In the genomic region with DNA sequence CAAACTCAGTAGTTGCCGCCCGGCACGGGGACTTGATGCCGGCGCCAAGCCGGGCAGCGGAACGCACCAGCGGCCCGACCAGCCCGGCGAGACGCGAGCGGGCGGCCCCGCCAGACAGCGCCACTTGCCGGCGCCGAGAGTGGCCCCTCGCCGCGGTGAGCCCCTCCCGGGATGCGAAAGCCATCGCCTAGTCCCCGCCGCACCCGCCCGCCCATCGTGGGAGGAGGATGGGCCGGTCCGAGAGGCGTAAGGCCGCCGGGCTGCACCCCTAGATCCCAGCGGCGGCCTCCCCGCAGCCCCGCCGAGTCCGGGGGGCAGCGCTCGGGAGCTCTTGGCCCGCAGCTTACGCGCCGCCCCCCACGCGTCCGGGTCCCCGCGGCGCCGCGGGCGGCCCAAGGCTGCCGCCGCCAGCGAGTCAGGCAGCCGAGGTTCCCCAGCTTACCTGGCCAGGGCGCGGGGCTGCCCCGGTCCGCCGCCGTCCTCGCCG, we compare ENCODE assay signal across 8 cellular contexts. TPM values are rescaled to one million over a fixed set of nuclear protein-coding genes. Genes with fewer than 3 reads are reported as not detected.
A peak's percentile ranks its signal among the peaks of the same experiment; 100 is the strongest.
DNase-seq lines count a peak whose midpoint lies in the region; ATAC-seq and TF ChIP-seq lines count a peak whose summit lies in the region.

No MANE protein-coding gene starts in this region.

- H3K27me3 ChIP-seq in BJ (ENCODE audit: control insufficient read depth, insufficient read depth, low read length) (no peaks in the 10 kb centered on the region), esophagus (ENCODE audit: control insufficient read depth in 1 of 2, insufficient read depth in 2 of 2, low read length in 2 of 2) (no peaks in the 10 kb centered on the region), thoracic aorta (replicated peaks; ENCODE audit: insufficient read depth) (no peaks in the 10 kb centered on the region)

- no peaks in the 10 kb centered on the region for H3K9me3 ChIP-seq in esophagus (ENCODE audit: control insufficient read depth in 2 of 2, insufficient read depth in 1 of 2, low read depth in 1 of 2, low read length in 1 of 2)
- no peaks in the 10 kb centered on the region for H3K9me3 ChIP-seq in thoracic aorta

- peak overlapping the region; percentile 86 for H3K4me3 Mint-ChIP-seq in natural killer cell treated with Interleukin-12 subunit alpha and Interleukin-12 subunit beta and Interleukin-15 and Interleukin-18, amount 100 ng/mL, for 72 hours

- no peaks in the 10 kb centered on the region for H3K9me3 Mint-ChIP-seq in natural killer cell treated with Interleukin-12 subunit alpha and Interleukin-12 subunit beta and Interleukin-15 and Interleukin-18, amount 100 ng/mL, for 72 hours

- H3K4me1 Mint-ChIP-seq in natural killer cell treated with Interleukin-12 subunit alpha and Interleukin-12 subunit beta and Interleukin-15 and Interleukin-18, amount 100 ng/mL, for 72 hours (ENCODE audit: low read depth in 2 of 2), result peaks cover 24 to 27% of the 10 kb centered on the region in 2 donors

- POLR2A ChIA-PET in BJ (lab: Charles Lee), result interaction anchor here (0.6 kb wide), 1 partner anchor 9 kb away, joined by 3 read pairs; no protein-coding TSS in a partner anchor

- H3K36me3 Mint-ChIP-seq in natural killer cell treated with Interleukin-12 subunit alpha and Interleukin-12 subunit beta and Interleukin-15 and Interleukin-18, amount 100 ng/mL, for 72 hours, result peaks cover 15% of the 10 kb centered on the region

- CTCF ChIA-PET in BJ (lab: Yijun Ruan, JAX), result no interaction called here

- H3K27ac Mint-ChIP-seq in natural killer cell treated with Interleukin-12 subunit alpha and Interleukin-12 subunit beta and Interleukin-15 and Interleukin-18, amount 100 ng/mL, for 72 hours, result no peak overlapping the region

- H3K4me1 ChIP-seq in esophagus (ENCODE audit: control insufficient read depth in 2 of 2, insufficient read depth in 2 of 2, low read length in 1 of 2), result peaks cover 0 to 6% of the 10 kb centered on the region in 2 donors
- H3K4me1 ChIP-seq in thoracic aorta (ENCODE audit: control insufficient read depth in 1 of 2, low read depth in 2 of 2), result peaks cover 7 to 17% of the 10 kb centered on the region in 2 donors

- H3K27ac ChIP-seq in esophagus (ENCODE audit: low read depth in 2 of 2, low read length in 1 of 2), result peak overlapping the region; percentile 23 to 39
- H3K27ac ChIP-seq in thoracic aorta, result peak overlapping the region; percentile 43 to 53

- peaks cover 6% of the 10 kb centered on the region for H3K36me3 ChIP-seq in BJ (ENCODE audit: control insufficient read depth, insufficient read depth, low read length)
- peaks cover 0 to 5% of the 10 kb centered on the region in 2 donors for H3K36me3 ChIP-seq in esophagus (ENCODE audit: control insufficient read depth in 2 of 2, insufficient read depth in 2 of 2, low read length in 1 of 2)
- H3K36me3 ChIP-seq in thoracic aorta, result no peaks in the 10 kb centered on the region

- DNase-seq in BJ (ENCODE audit: low read depth) (no peak), HuH-7 (ENCODE audit: low spot score) (peak; percentile 12), thoracic aorta (ENCODE audit: low spot score) (no peak), NCI-H2029 treated with DMSO at 0.1 percent for 48 hours (lab: John Stamatoyannopoulos, UW) (no peak)
- peak; percentile 60 for DNase-seq in activated CD8-positive, alpha-beta memory T cell treated with anti-CD3 and anti-CD28 coated beads, Interleukin-2, amount 50 U/mL, for 4 hours
- DNase-seq in natural killer cell treated with Interleukin-12 subunit alpha and Interleukin-12 subunit beta and Interleukin-15 and Interleukin-18, amount 100 ng/mL, for 72 hours (ENCODE audit: low spot score), result peak; percentile 71

- peak; percentile 58 for ATAC-seq in GM19328 (IDR thresholded peaks at IDR 0.05; ENCODE audit: unreplicated experiment)
- peak; percentile 78 to 82 for ATAC-seq in natural killer cell treated with Interleukin-12 subunit alpha and Interleukin-12 subunit beta and Interleukin-15 and Interleukin-18, amount 100 ng/mL, for 72 hours
- peak; percentile 38 for ATAC-seq in thoracic aorta (ENCODE audit: insufficient number of reproducible peaks, low FRiP score, low read depth)

- peak overlapping the region; percentile 66 for H3K4me3 ChIP-seq in BJ (ENCODE audit: low read depth, low read length)
- H3K4me3 ChIP-seq in esophagus (ENCODE audit: low read depth in 1 of 2, low read length in 2 of 2), result peak overlapping the region; percentile 70 to 71
- H3K4me3 ChIP-seq in thoracic aorta, result peak overlapping the region; percentile 87

- peaks cover 0 to 17% of the 10 kb centered on the region in 2 donors for H3K27me3 Mint-ChIP-seq in natural killer cell treated with Interleukin-12 subunit alpha and Interleukin-12 subunit beta and Interleukin-15 and Interleukin-18, amount 100 ng/mL, for 72 hours

- WGBS in esophagus, 2 donors, result 1% methylated on average over 49 to 70 of the region's 70 CpGs

- TF ChIP-seq CTCF in BJ (IDR thresholded peaks at IDR 0.05; ENCODE audit: insufficient read depth, low read depth, low read length) (no peak), thoracic aorta (IDR thresholded peaks at IDR 0.05) (no peak)

RNA-seq across cellular contexts. Expression of a gene that starts 0.6 kb away (rescaled TPM):
- polyA plus RNA-seq in BJ (2011; rRNA removed) (12.7 and 19.2 TPM in 2 replicates), esophagus (10 to 100 TPM; 40.5 to 91.1 TPM)
- 1.9 and 2.4 TPM in 2 replicates for polyA minus RNA-seq in BJ (2011; rRNA and poly(A)+ RNA removed)
- 100 to 1,000 TPM; 228 to 360 TPM for total RNA-seq in natural killer cell treated with Interleukin-12 subunit alpha and Interleukin-12 subunit beta and Interleukin-15 and Interleukin-18, amount 100 ng/mL, for 72 hours
- 100 to 1,000 TPM in 1 of 2 donors, 10 to 100 TPM in 1; 48.6 to 104 TPM for total RNA-seq in thoracic aorta

Comparison
In these comparisons a context has a peak if more than half of its experiments do, and no peak if none do; other contexts are left out.
1. DNase-seq: peak in HuH-7 (single experiment), activated CD8-positive, alpha-beta memory T cell treated with anti-CD3 and anti-CD28 coated beads, Interleukin-2, amount 50 U/mL, for 4 hours (single experiment) and natural killer cell treated with Interleukin-12 subunit alpha and Interleukin-12 subunit beta and Interleukin-15 and Interleukin-18, amount 100 ng/mL, for 72 hours (single experiment); none in BJ (single experiment), thoracic aorta (single experiment) and NCI-H2029 treated with DMSO at 0.1 percent for 48 hours (single experiment).
2. Peak in every context shown above with its lines, with median percentiles within 50 percentile points of each other: H3K4me3 ChIP-seq and ATAC-seq.